In the genomic region with DNA sequence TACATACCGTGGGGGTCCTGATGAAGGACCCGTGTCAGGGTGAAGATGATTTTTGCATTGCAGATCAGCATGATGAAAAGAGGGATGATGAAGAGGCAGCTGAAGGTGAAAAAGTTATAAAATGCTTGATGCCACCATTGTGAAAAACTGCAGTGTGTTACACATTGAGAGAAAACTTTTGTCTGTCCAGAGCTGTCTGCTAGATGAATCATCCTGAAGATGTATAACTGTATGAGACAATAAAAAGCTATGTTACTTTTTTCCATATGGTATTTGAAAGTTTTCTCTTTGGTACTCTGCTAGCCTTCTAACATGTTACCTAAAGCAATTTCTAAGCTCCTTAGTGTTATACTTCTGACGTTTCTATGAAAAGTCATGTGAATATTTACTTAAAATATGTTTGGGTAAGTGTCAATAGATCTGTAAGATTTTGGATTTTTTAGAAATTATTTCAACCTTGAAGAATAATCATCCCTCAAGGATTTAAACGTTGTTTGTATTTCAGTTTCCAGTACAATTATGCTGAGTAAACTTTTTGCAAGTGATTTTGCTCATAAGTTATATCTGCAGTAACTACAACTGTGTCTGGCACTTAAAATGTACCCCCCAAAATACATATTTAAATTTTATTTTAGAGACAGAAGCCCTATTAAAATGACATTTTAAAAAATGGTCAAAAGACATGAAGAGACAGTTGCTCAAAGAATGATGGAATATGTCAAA, we compare ENCODE assay signal across 1 cellular context.
TF ChIP-seq lines count a peak whose summit lies in the region.

No MANE protein-coding gene starts in this region.

TF ChIP-seq in SK-N-SH, 30 proteins besides CTCF, POLR2A, EP300 and RAD21:
- no peak for TF ChIP-seq ELF1 (IDR thresholded peaks at IDR 0.05)
- no peak for TF ChIP-seq RFX5 (IDR thresholded peaks at IDR 0.05; ENCODE audit: low read length)
- TF ChIP-seq, protein P1, sequence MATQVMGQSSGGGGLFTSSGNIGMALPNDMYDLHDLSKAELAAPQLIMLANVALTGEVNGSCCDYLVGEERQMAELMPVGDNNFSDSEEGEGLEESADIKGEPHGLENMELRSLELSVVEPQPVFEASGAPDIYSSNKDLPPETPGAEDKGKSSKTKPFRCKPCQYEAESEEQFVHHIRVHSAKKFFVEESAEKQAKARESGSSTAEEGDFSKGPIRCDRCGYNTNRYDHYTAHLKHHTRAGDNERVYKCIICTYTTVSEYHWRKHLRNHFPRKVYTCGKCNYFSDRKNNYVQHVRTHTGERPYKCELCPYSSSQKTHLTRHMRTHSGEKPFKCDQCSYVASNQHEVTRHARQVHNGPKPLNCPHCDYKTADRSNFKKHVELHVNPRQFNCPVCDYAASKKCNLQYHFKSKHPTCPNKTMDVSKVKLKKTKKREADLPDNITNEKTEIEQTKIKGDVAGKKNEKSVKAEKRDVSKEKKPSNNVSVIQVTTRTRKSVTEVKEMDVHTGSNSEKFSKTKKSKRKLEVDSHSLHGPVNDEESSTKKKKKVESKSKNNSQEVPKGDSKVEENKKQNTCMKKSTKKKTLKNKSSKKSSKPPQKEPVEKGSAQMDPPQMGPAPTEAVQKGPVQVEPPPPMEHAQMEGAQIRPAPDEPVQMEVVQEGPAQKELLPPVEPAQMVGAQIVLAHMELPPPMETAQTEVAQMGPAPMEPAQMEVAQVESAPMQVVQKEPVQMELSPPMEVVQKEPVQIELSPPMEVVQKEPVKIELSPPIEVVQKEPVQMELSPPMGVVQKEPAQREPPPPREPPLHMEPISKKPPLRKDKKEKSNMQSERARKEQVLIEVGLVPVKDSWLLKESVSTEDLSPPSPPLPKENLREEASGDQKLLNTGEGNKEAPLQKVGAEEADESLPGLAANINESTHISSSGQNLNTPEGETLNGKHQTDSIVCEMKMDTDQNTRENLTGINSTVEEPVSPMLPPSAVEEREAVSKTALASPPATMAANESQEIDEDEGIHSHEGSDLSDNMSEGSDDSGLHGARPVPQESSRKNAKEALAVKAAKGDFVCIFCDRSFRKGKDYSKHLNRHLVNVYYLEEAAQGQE (IDR thresholded peaks at IDR 0.05; ENCODE audit: low read depth, low read length), result no peak
- TF ChIP-seq TAF1 (IDR thresholded peaks at IDR 0.05; ENCODE audit: borderline replicate concordance, low read depth, low read length), result no peak
- TF ChIP-seq JUND (IDR thresholded peaks at IDR 0.05), result peak; percentile 75
- TF ChIP-seq SMC3 (IDR thresholded peaks at IDR 0.05; ENCODE audit: low read depth, low read length), result no peak
- TF ChIP-seq, protein P2, sequence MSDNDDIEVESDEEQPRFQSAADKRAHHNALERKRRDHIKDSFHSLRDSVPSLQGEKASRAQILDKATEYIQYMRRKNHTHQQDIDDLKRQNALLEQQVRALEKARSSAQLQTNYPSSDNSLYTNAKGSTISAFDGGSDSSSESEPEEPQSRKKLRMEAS (IDR thresholded peaks at IDR 0.05; ENCODE audit: low read depth), result no peak
- TF ChIP-seq, protein P3, sequence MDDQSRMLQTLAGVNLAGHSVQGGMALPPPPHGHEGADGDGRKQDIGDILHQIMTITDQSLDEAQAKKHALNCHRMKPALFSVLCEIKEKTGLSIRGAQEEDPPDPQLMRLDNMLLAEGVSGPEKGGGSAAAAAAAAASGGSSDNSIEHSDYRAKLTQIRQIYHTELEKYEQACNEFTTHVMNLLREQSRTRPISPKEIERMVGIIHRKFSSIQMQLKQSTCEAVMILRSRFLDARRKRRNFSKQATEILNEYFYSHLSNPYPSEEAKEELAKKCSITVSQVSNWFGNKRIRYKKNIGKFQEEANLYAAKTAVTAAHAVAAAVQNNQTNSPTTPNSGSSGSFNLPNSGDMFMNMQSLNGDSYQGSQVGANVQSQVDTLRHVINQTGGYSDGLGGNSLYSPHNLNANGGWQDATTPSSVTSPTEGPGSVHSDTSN (IDR thresholded peaks at IDR 0.05), result peak; percentile 86
- TF ChIP-seq, protein P4, sequence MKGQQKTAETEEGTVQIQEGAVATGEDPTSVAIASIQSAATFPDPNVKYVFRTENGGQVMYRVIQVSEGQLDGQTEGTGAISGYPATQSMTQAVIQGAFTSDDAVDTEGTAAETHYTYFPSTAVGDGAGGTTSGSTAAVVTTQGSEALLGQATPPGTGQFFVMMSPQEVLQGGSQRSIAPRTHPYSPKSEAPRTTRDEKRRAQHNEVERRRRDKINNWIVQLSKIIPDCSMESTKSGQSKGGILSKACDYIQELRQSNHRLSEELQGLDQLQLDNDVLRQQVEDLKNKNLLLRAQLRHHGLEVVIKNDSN (IDR thresholded peaks at IDR 0.05; ENCODE audit: borderline replicate concordance, low read depth), result no peak
- TF ChIP-seq, protein P5, sequence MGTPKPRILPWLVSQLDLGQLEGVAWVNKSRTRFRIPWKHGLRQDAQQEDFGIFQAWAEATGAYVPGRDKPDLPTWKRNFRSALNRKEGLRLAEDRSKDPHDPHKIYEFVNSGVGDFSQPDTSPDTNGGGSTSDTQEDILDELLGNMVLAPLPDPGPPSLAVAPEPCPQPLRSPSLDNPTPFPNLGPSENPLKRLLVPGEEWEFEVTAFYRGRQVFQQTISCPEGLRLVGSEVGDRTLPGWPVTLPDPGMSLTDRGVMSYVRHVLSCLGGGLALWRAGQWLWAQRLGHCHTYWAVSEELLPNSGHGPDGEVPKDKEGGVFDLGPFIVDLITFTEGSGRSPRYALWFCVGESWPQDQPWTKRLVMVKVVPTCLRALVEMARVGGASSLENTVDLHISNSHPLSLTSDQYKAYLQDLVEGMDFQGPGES (IDR thresholded peaks at IDR 0.05; ENCODE audit: low read depth, low read length), result no peak
- no peak for TF ChIP-seq RXRA (IDR thresholded peaks at IDR 0.05; ENCODE audit: borderline replicate concordance, low read depth)
- TF ChIP-seq FOXM1 (IDR thresholded peaks at IDR 0.05; ENCODE audit: low read depth), result no peak
- no peak for TF ChIP-seq POLR2AphosphoS5 (IDR thresholded peaks at IDR 0.05; ENCODE audit: low read depth, low read length)
- no peak for TF ChIP-seq GABPA (IDR thresholded peaks at IDR 0.05; ENCODE audit: low read depth)
- no peak for TF ChIP-seq NFIC (IDR thresholded peaks at IDR 0.05; ENCODE audit: borderline replicate concordance)
- peak; percentile 63 for TF ChIP-seq TCF12 (IDR thresholded peaks at IDR 0.05)
- no peak for TF ChIP-seq SIN3A (IDR thresholded peaks at IDR 0.05; ENCODE audit: borderline replicate concordance, low read depth, low read length)
- TF ChIP-seq FOSL2 (IDR thresholded peaks at IDR 0.05; ENCODE audit: borderline replicate concordance, low read depth), result peak; percentile 87
- TF ChIP-seq, protein P6, sequence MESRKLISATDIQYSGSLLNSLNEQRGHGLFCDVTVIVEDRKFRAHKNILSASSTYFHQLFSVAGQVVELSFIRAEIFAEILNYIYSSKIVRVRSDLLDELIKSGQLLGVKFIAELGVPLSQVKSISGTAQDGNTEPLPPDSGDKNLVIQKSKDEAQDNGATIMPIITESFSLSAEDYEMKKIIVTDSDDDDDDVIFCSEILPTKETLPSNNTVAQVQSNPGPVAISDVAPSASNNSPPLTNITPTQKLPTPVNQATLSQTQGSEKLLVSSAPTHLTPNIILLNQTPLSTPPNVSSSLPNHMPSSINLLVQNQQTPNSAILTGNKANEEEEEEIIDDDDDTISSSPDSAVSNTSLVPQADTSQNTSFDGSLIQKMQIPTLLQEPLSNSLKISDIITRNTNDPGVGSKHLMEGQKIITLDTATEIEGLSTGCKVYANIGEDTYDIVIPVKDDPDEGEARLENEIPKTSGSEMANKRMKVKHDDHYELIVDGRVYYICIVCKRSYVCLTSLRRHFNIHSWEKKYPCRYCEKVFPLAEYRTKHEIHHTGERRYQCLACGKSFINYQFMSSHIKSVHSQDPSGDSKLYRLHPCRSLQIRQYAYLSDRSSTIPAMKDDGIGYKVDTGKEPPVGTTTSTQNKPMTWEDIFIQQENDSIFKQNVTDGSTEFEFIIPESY (IDR thresholded peaks at IDR 0.05; ENCODE audit: borderline replicate concordance, low read depth), result no peak
